In the genomic region with DNA sequence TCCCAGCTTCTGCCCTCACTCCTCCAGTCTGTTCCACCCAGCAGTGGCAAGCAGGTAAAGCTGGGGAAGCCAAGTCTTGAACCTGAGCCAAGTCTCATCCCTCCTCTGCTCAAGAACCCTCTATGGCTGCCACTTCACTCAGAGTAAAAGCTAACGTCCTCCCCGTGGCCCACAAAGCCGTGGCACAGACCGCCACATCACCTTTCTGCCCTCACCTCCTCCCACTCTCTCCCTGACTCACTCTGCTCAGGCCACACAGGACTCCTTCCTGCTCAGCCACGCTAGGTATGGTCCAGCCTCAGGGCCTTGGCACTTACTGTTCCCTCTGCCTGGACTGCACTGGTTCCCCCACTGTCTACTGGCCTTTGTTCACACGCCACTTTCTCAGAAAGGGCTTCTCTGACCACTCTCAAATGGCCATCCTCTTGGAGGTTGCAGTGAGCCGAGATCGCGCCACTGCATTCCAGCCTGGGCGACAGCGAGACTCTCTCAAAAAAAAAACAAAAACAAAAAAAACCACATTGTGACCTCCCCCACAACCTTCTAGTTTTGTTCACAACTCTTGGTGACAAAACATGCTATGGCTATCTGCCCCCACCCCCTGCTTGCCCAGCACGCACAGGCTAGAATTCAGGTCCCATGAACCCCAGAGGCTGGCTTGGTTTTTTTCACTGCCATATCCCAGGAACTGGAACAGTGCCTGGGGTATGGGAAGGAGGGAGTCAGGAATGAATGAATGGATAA, we compare ENCODE assay signal across 9 cellular contexts. TPM values are rescaled to one million over a fixed set of nuclear protein-coding genes. Genes with fewer than 3 reads are reported as not detected.
DNase-seq lines count a peak whose midpoint lies in the region; ATAC-seq and TF ChIP-seq lines count a peak whose summit lies in the region.
"Had no signal": no experiment of that assay in that cellular context is flagged by ENCODE, and none has a peak within 500 bp of the region (broad histone marks: within the 10 kb centered on the region; RNA-seq: fewer than 3 reads in every experiment).

No MANE protein-coding gene starts in this region.

- H3K4me3 ChIP-seq in WERI-Rb-1 (ENCODE audit: low read depth, low read length) = no peak overlapping the region

- in situ Hi-C loops in ACHN (cut with HindIII; ENCODE audit: low pct_ligation_motif_present, low pct_unique_long_range_greater_than_20kb, low sequenced_read_pairs) = no loop called here

- no peak for TF ChIP-seq CTCF in WERI-Rb-1 (IDR thresholded peaks at IDR 0.05; ENCODE audit: low read depth, low read length)

- H3K36me3 ChIP-seq in WERI-Rb-1 = peaks cover 5% of the 10 kb centered on the region

- ATAC-seq in GM19035 (IDR thresholded peaks at IDR 0.05; ENCODE audit: unreplicated experiment) = no peak

- no peaks in the 10 kb centered on the region for H3K27me3 ChIP-seq in WERI-Rb-1 (ENCODE audit: insufficient read depth, low read depth, severe bottlenecking)

- H3K9me3 ChIP-seq in WERI-Rb-1 (ENCODE audit: severe bottlenecking) = no peaks in the 10 kb centered on the region

- no peak overlapping the region for H3K27ac ChIP-seq in WERI-Rb-1

- DNase-seq in ACHN (peak; percentile 28), H4 (ENCODE audit: low spot score) (peak; percentile 30), amniotic epithelial cell (ENCODE audit: low read depth) (peak; percentile 66), kidney tubule cell (ENCODE audit: low spot score) (peak; percentile 71), WERI-Rb-1 (no peak)
- no peak for DNase-seq in NK-92 treated with Interleukin-12 subunit alpha and Interleukin-12 subunit beta, amount 100 ng/mL, for 24 hours (lab: John Stamatoyannopoulos, UW)
- DNase-seq in activated CD4-positive, CD25-positive, alpha-beta regulatory T cell treated with anti-CD3 and anti-CD28 coated beads, Interleukin-2, amount 50 U/mL, for 72 hours = no peak

RNA-seq across cellular contexts. Expression of a gene that starts 15.8 kb away (rescaled TPM):
- total RNA-seq in H4 (2014; rRNA removed; shearing (Covaris generic)) = 268 and 303 TPM in 2 replicates

RNA-seq across cellular contexts. Expression of a gene that starts 26.7 kb away (rescaled TPM):
- total RNA-seq in H4 (2014; rRNA removed; shearing (Covaris generic)) = 80.7 and 124 TPM in 2 replicates

RNA-seq across cellular contexts. Expression of a gene that starts 26.8 kb away (rescaled TPM):
- not detected in 2 replicates for total RNA-seq in H4 (2014; rRNA removed; shearing (Covaris generic))
- total RNA-seq: G401 had no signal

RNA-seq across cellular contexts. Expression of a gene that starts 37.9 kb away (rescaled TPM):
- 110 and 137 TPM in 2 replicates for total RNA-seq in H4 (2014; rRNA removed; shearing (Covaris generic))

Comparison
In these comparisons a context has a peak if more than half of its experiments do, and no peak if none do; other contexts are left out.
1. DNase-seq: peak in ACHN (single experiment), H4 (single experiment), amniotic epithelial cell (single experiment) and kidney tubule cell (single experiment); none in NK-92 treated with Interleukin-12 subunit alpha and Interleukin-12 subunit beta, amount 100 ng/mL, for 24 hours (single experiment), WERI-Rb-1 (single experiment) and activated CD4-positive, CD25-positive, alpha-beta regulatory T cell treated with anti-CD3 and anti-CD28 coated beads, Interleukin-2, amount 50 U/mL, for 72 hours (single experiment).